In the genomic region with DNA sequence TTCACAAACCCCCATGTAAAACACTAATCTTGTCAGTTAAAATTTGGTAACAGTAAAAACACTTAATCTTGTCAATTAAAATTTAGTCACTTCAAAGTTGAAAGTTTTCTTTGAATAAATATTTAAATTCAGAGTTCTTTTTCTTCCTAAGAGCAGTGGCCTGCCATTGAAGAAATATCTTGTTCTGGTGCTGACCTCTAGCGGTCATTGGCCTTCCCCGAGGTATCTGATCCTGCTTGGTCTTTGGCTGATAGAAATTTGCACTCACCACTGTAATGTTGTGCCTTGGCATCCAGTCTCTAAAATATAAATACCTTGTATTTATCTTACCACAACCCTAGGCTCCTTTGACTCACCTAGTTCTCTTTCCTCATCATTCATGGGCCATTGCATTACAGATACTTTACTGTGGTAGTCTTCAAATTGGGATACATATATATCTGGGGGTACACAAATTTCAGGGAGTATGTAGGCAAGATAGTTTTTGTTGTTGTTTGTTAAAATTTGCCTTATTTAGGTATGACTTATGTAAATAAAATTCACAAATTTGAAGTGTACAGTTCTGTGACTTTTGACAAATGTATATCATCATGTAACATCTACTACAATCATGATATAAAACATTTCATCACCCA, we compare ENCODE assay signal across 9 cellular contexts. TPM values are rescaled to one million over a fixed set of nuclear protein-coding genes. Genes with fewer than 3 reads are reported as not detected.
A peak's percentile ranks its signal among the peaks of the same experiment; 100 is the strongest.
DNase-seq lines count a peak whose midpoint lies in the region; ATAC-seq and TF ChIP-seq lines count a peak whose summit lies in the region.
"Had no signal": no experiment of that assay in that cellular context is flagged by ENCODE, and none has a peak within 500 bp of the region (broad histone marks: within the 10 kb centered on the region; RNA-seq: fewer than 3 reads in every experiment).

No MANE protein-coding gene starts in this region.

- no peaks in the 10 kb centered on the region for H3K27me3 ChIP-seq in adrenal gland
- no peaks in the 10 kb centered on the region for H3K27me3 ChIP-seq in right atrium auricular region

- H3K4me1 ChIP-seq in adrenal gland (replicated peaks in 1 of 2): no peaks in the 10 kb centered on the region
- no peaks in the 10 kb centered on the region for H3K4me1 ChIP-seq in right atrium auricular region

- ATAC-seq in sciatic nerve (peak; percentile 93), GM21825 (IDR thresholded peaks at IDR 0.05; ENCODE audit: unreplicated experiment) (no peak)

- TF ChIP-seq POLR2A in adrenal gland (IDR thresholded peaks at IDR 0.05): no peak

- H3K9me3 ChIP-seq in adrenal gland (replicated peaks in 1 of 3): no peaks in the 10 kb centered on the region
- H3K9me3 ChIP-seq in right atrium auricular region: no peaks in the 10 kb centered on the region

- DNase-seq in DMS153 treated with DMSO at 0.1 percent for 48 hours (lab: John Stamatoyannopoulos, UW; ENCODE audit: unreplicated experiment) (peak; percentile 22), H4 (ENCODE audit: low spot score) (peak; percentile 53), NAMALWA (ENCODE audit: low spot score) (peak; percentile 83), T-helper 1 cell (peak; percentile 15 to 75 (median 56)), adrenal gland (peak; percentile 71 to 90 (median 78)), right atrium auricular region (ENCODE audit: low spot score) (peak; percentile 74), sciatic nerve (ENCODE audit: low spot score) (peak; percentile 88)

- intact Hi-C loops in adrenal gland (cut with DNase I) (loop anchor here (5.0 kb wide), 2 partner anchors 70 to 75 kb away; a partner anchor contains a TSS), sciatic nerve (cut with DNase I) (no loop called here)

- H3K27ac ChIP-seq in adrenal gland: no peak overlapping the region
- no peak overlapping the region for H3K27ac ChIP-seq in right atrium auricular region
- H3K27ac ChIP-seq: epithelial cell of prostate had no signal

- WGBS in adrenal gland, 4 donors: 0% methylated on average over 2 of the region's 2 CpGs

- H3K36me3 ChIP-seq in adrenal gland (replicated peaks in 1 of 2): no peaks in the 10 kb centered on the region
- no peaks in the 10 kb centered on the region for H3K36me3 ChIP-seq in right atrium auricular region

- TF ChIP-seq CTCF in adrenal gland (IDR thresholded peaks at IDR 0.05) (peak; percentile 63 to 86 (median 69)), right atrium auricular region (IDR thresholded peaks at IDR 0.05) (peak; percentile 77 to 82)

- no peak overlapping the region for H3K4me3 ChIP-seq in adrenal gland
- H3K4me3 ChIP-seq in right atrium auricular region: no peak overlapping the region

RNA-seq across cellular contexts. Expression of a gene that starts 6.7 kb away (rescaled TPM):
- total RNA-seq in H4 (2014; rRNA removed; shearing (Covaris generic)): 0.14 and 0.25 TPM in 2 replicates
- total RNA-seq in adrenal gland (under 1 TPM in 1 of 8 donors, not detected in 7; 0.70 TPM), right atrium auricular region (100 to 1,000 TPM in 1 of 2 donors, 10 to 100 TPM in 1; 75.6 to 139 TPM), sciatic nerve (35.8 TPM)
- polyA plus RNA-seq in adrenal gland: under 1 TPM; 0.16 to 0.88 (median 0.55) TPM

RNA-seq across cellular contexts. Expression of a gene that starts 31.9 kb away (rescaled TPM):
- not detected in 2 replicates for total RNA-seq in H4 (2014; rRNA removed; shearing (Covaris generic))
- total RNA-seq in adrenal gland (under 1 TPM in 2 of 8 donors, not detected in 6; 0.61 to 0.98 TPM), right atrium auricular region (not detected), sciatic nerve (1.2 TPM)
- 1 to 10 TPM in 1 of 3 donors, under 1 TPM in 2; 0.10 to 1.2 (median 0.24) TPM for polyA plus RNA-seq in adrenal gland

RNA-seq across cellular contexts. Expression of a gene that starts 44.5 kb away (rescaled TPM):
- 0.41 and 1.1 TPM in 2 replicates for total RNA-seq in H4 (2014; rRNA removed; shearing (Covaris generic))
- 10 to 100 TPM in 1 of 8 donors, 1 to 10 TPM in 3, under 1 TPM in 3, not detected in 1; 0.28 to 41.4 (median 1.4) TPM for total RNA-seq in adrenal gland
- 1 to 10 TPM; 1.1 to 6.8 (median 3.0) TPM for polyA plus RNA-seq in adrenal gland
- total RNA-seq in right atrium auricular region: under 1 TPM in 1 of 2 donors, not detected in 1; 0.28 TPM
- 5.0 TPM for total RNA-seq in sciatic nerve

Comparison
In these comparisons a context has a peak if more than half of its experiments do, and no peak if none do; other contexts are left out.
1. DNase-seq: peak in every context shown above with its lines; median percentile 88 in sciatic nerve; 83 in NAMALWA; 78 in adrenal gland; 74 in right atrium auricular region; 56 in T-helper 1 cell; 53 in H4; 22 in DMS153 treated with DMSO at 0.1 percent for 48 hours.
2. RNA of a gene that starts 6.7 kb away (total RNA-seq): 75.6 to 139 TPM in right atrium auricular region and 35.8 TPM in sciatic nerve (single experiment); 0.14 to 0.25 TPM in H4 and 0.70 TPM in adrenal gland; every median in the first group is over 10 times any median in the second.